In genomic region chr6:110738899-110739365, GRCh38 we compare ENCODE assay signal across 12 cellular contexts.
A peak's percentile ranks its signal among the peaks of the same experiment; 100 is the strongest.
DNase-seq lines count a peak whose midpoint lies in the region; ATAC-seq and TF ChIP-seq lines count a peak whose summit lies in the region.
"Had no signal": no experiment of that assay in that cellular context is flagged by ENCODE, and none has a peak within 500 bp of the region (broad histone marks: within the 10 kb centered on the region; RNA-seq: fewer than 3 reads in every experiment).

No MANE protein-coding gene starts in this region.

- BruUV-seq in Caco-2 (replicated peaks; lab: Mats Ljungman, UMichigan), result no TSS peak

- peak in 1 of 5 donors; percentile 28 for DNase-seq in heart left ventricle
- no peak for DNase-seq in left ventricle myocardium inferior
- DNase-seq in NB4 (ENCODE audit: low read depth), result peak; percentile 79
- peak; percentile 17 for DNase-seq in hepatocyte (ENCODE audit: low spot score)
- DNase-seq in aorta, result peak in 1 of 2 donors; percentile 53
- no peak for DNase-seq in Caco-2
- DNase-seq: activated CD4-positive, CD25-positive, alpha-beta regulatory T cell; activated naive CD8-positive, alpha-beta T cell treated with anti-CD3 and anti-CD28 coated beads, Interleukin-2, amount 10 ng/mL, durations not matched to agents 7 days and 5 days had no signal

- POLR2A ChIA-PET in Caco-2 (lab: Charles Lee), result no interaction called here

- H3K4me1 ChIP-seq in heart left ventricle (peaks cover 0 to 8% (median 0%) of the 10 kb centered on the region in 12 donors), left ventricle myocardium inferior (no peaks in the 10 kb centered on the region), hepatocyte (ENCODE audit: insufficient read depth) (no peaks in the 10 kb centered on the region), aorta (ENCODE audit: control insufficient read depth in 1 of 2, insufficient read depth in 2 of 2, low read length in 2 of 2) (no peaks in the 10 kb centered on the region), Caco-2 (peaks cover 3% of the 10 kb centered on the region; the same call in 1 of the 2 replicates)

- H3K27me3 ChIP-seq in heart left ventricle (no peaks in the 10 kb centered on the region), left ventricle myocardium inferior (ENCODE audit: low read depth) (no peaks in the 10 kb centered on the region), hepatocyte (no peaks in the 10 kb centered on the region), aorta (ENCODE audit: control insufficient read depth in 1 of 2, insufficient read depth in 2 of 2, low read length in 1 of 2) (no peaks in the 10 kb centered on the region), Caco-2 (replicated peaks; ENCODE audit: control insufficient read depth, insufficient read depth, low read length) (no peaks in the 10 kb centered on the region)

- intact Hi-C loops in heart left ventricle (cut with DNase I), result no loop called here
- intact Hi-C loops in left ventricle myocardium inferior (cut with micrococcal nuclease), result no loop called here
- intact Hi-C loops in aorta (cut with DNase I), result no loop called here
- intact Hi-C loops in Caco-2 (cut with micrococcal nuclease; ENCODE audit: unreplicated experiment), result loop anchor here (5.0 kb wide), 1 partner anchor 138 kb away; no protein-coding TSS in a partner anchor

- H3K4me1 Mint-ChIP-seq in Caco-2 (ENCODE audit: low read depth, unreplicated experiment), result peaks cover 8% of the 10 kb centered on the region
- H3K4me1 Mint-ChIP-seq: GM23338 had no signal

- H3K9me3 Mint-ChIP-seq in Caco-2 (ENCODE audit: unreplicated experiment), result peaks cover 30% of the 10 kb centered on the region

- H3K79me2 ChIP-seq in hepatocyte, result peaks cover 13% of the 10 kb centered on the region

- TF ChIP-seq POLR2A in heart left ventricle (IDR thresholded peaks at IDR 0.05), result no peak
- TF ChIP-seq POLR2A in NB4 (IDR thresholded peaks at IDR 0.05; ENCODE audit: extremely low read depth, insufficient read length), result no peak

- H3K27ac Mint-ChIP-seq in Caco-2 (ENCODE audit: unreplicated experiment), result no peak overlapping the region
- H3K27ac Mint-ChIP-seq: activated naive CD8-positive, alpha-beta T cell treated with anti-CD3 and anti-CD28 coated beads, Interleukin-2, amount 10 ng/mL, durations not matched to agents 7 days and 5 days; GM23338; stimulated activated memory B cell treated with anti-CD40 and anti-IgM and Interleukin-4, amounts not matched to agents 10 μg/mL and 1 μg/mL and 100 μg/mL, for 72 hours had no signal

- H3K4me3 ChIP-seq in heart left ventricle, result no peak overlapping the region
- no peak overlapping the region for H3K4me3 ChIP-seq in left ventricle myocardium inferior
- no peak overlapping the region for H3K4me3 ChIP-seq in NB4 (ENCODE audit: low read depth, low read length)
- no peak overlapping the region for H3K4me3 ChIP-seq in hepatocyte
- no peak overlapping the region for H3K4me3 ChIP-seq in aorta (ENCODE audit: low read length in 2 of 2)
- no peak overlapping the region for H3K4me3 ChIP-seq in Caco-2 (ENCODE audit: low read depth, low read length)
- H3K4me3 ChIP-seq: GM23338 had no signal

- H3K36me3 ChIP-seq in heart left ventricle (peaks cover 0 to 40% (median 5%) of the 10 kb centered on the region in 9 donors), left ventricle myocardium inferior (peaks cover 32% of the 10 kb centered on the region), hepatocyte (replicated peaks; ENCODE audit: insufficient read depth, low read depth) (no peaks in the 10 kb centered on the region), aorta (ENCODE audit: control insufficient read depth in 1 of 2, insufficient read depth in 2 of 2, low read length in 1 of 2) (no peaks in the 10 kb centered on the region), Caco-2 (ENCODE audit: control insufficient read depth, insufficient read depth, low read length) (no peaks in the 10 kb centered on the region)

- H3K27me3 Mint-ChIP-seq in Caco-2 (ENCODE audit: insufficient read depth, unreplicated experiment), result no peaks in the 10 kb centered on the region
- H3K27me3 Mint-ChIP-seq: activated naive CD8-positive, alpha-beta T cell treated with anti-CD3 and anti-CD28 coated beads, Interleukin-2, amount 10 ng/mL, durations not matched to agents 7 days and 5 days; stimulated activated memory B cell treated with anti-CD40 and anti-IgM and Interleukin-4, amounts not matched to agents 10 μg/mL and 1 μg/mL and 100 μg/mL, for 72 hours had no signal

- no peaks in the 10 kb centered on the region for H4K20me1 ChIP-seq in hepatocyte (ENCODE audit: insufficient read depth, poor library complexity, severe bottlenecking)

- H3K27ac ChIP-seq in heart left ventricle (peak overlapping the region in 1 of 12 donors; percentile 59), left ventricle myocardium inferior (replicated peaks) (no peak overlapping the region), hepatocyte (peak overlapping the region; percentile 72), aorta (ENCODE audit: low read depth in 1 of 2, low read length in 2 of 2) (no peak overlapping the region)

- H3K9me2 ChIP-seq in hepatocyte (replicated peaks; ENCODE audit: insufficient read depth), result no peaks in the 10 kb centered on the region

- no peak overlapping the region for H3K4me3 Mint-ChIP-seq in Caco-2 (ENCODE audit: unreplicated experiment)
- H3K4me3 Mint-ChIP-seq: activated naive CD8-positive, alpha-beta T cell treated with anti-CD3 and anti-CD28 coated beads, Interleukin-2, amount 10 ng/mL, durations not matched to agents 7 days and 5 days; GM23338; stimulated activated memory B cell treated with anti-CD40 and anti-IgM and Interleukin-4, amounts not matched to agents 10 μg/mL and 1 μg/mL and 100 μg/mL, for 72 hours had no signal

- ATAC-seq in heart left ventricle (peak in 3 of 4 donors; percentile 70 to 82 (median 74)), aorta (ENCODE audit: low FRiP score) (peak; percentile 52), GM19395 (IDR thresholded peaks at IDR 0.05; ENCODE audit: unreplicated experiment) (no peak), HG02970 (IDR thresholded peaks at IDR 0.05; ENCODE audit: low FRiP score, unreplicated experiment) (no peak)
- ATAC-seq: GM23338; stimulated activated memory B cell treated with anti-CD40 and anti-IgM and Interleukin-4, amounts not matched to agents 10 μg/mL and 1 μg/mL and 100 μg/mL, for 72 hours had no signal

- no peak overlapping the region for H2AFZ ChIP-seq in hepatocyte
- H2AFZ ChIP-seq: GM23338 had no signal

- TF ChIP-seq CTCF in heart left ventricle (IDR thresholded peaks at IDR 0.05) (no peak), left ventricle myocardium inferior (IDR thresholded peaks at IDR 0.05; ENCODE audit: borderline replicate concordance) (no peak), NB4 (IDR thresholded peaks at IDR 0.05; ENCODE audit: low read depth, low read length) (no peak), hepatocyte (IDR thresholded peaks at IDR 0.05; ENCODE audit: poor library complexity) (no peak), Caco-2 (IDR thresholded peaks at IDR 0.05; ENCODE audit: insufficient read depth in 1 of 2, low read depth in 1 of 2, low read length in 1 of 2, severe bottlenecking in 1 of 2, unreplicated experiment in 1 of 2) (no peak)

- WGBS in heart left ventricle, 4 donors, result 84 to 90% (median 86%) methylated on average over 4 of the region's 4 CpGs
- WGBS in hepatocyte (ENCODE audit: low lambda C conversion rate, missing lambda C conversion rate), result 73% methylated on average over 4 of the region's 4 CpGs
- 84 to 91% methylated on average over 4 of the region's 4 CpGs for WGBS in aorta, 2 donors

- peak overlapping the region; percentile 40 for H3K4me2 ChIP-seq in hepatocyte
- H3K4me2 ChIP-seq: GM23338 had no signal

- CTCF ChIA-PET in Caco-2 (lab: Charles Lee), result no interaction called here

- H3K36me3 Mint-ChIP-seq in Caco-2 (ENCODE audit: insufficient read depth, unreplicated experiment), result peaks cover 7% of the 10 kb centered on the region

- H3K9me3 ChIP-seq in heart left ventricle (peaks cover 0 to 35% (median 22%) of the 10 kb centered on the region in 12 donors), left ventricle myocardium inferior (replicated peaks) (peaks cover 30% of the 10 kb centered on the region), hepatocyte (ENCODE audit: low read depth) (peaks cover 16% of the 10 kb centered on the region), aorta (ENCODE audit: control insufficient read depth, low read length) (peaks cover 4% of the 10 kb centered on the region), Caco-2 (peaks cover 8% of the 10 kb centered on the region; the same call in 1 of the 2 replicates)

Comparison
In these comparisons a context has a peak if more than half of its experiments do, and no peak if none do; other contexts are left out.
1. ATAC-seq: peak in heart left ventricle (3 of 4) and aorta (single experiment); none in GM19395 (single experiment) and HG02970 (single experiment).
2. DNase-seq: peak in NB4 (single experiment) and hepatocyte (single experiment); none in left ventricle myocardium inferior (single experiment) and Caco-2 (0 of 2).